28 cellular contexts compared by ENCODE assay signal in genomic region chr15:74137544-74137920, GRCh38. TPM values are rescaled to one million over a fixed set of nuclear protein-coding genes. Genes with fewer than 3 reads are reported as not detected.
DNase-seq lines count a peak whose midpoint lies in the region; ATAC-seq and TF ChIP-seq lines count a peak whose summit lies in the region.
"Had no signal": no experiment of that assay in that cellular context is flagged by ENCODE, and none has a peak within 500 bp of the region (broad histone marks: within the 10 kb centered on the region; RNA-seq: fewer than 3 reads in every experiment).

No MANE protein-coding gene starts in this region.

- no peaks in the 10 kb centered on the region for H3K79me1 ChIP-seq in mesendoderm (ENCODE audit: low read length)

- peaks cover 50 to 76% of the 10 kb centered on the region in 2 donors for H3K27me3 Mint-ChIP-seq in T-cell
- H3K27me3 Mint-ChIP-seq in activated T-helper 1 cell treated with anti-CD3 and anti-CD28 coated beads, Interleukin-12 subunit alpha, Interleukin-12 subunit beta, Interleukin-2, Interleukin-4 antibody, amounts not matched to agents 30 ng/mL and 10 ng/mL and 1 ng/mL, durations not matched to agents 14 hours and 24 hours and 36 hours (ENCODE audit: insufficient read depth) = peaks cover 61% of the 10 kb centered on the region

- intact Hi-C loops in heart right ventricle (cut with DNase I) (loop anchor here in 4 of 10 donors (1.0 to 10.0 kb wide), 6 partner anchors 35 to 107 kb away; partner anchors contain the start of gene ISLR (in 2 of the 4)), Right ventricle myocardium superior (cut with DNase I) (no loop called here), upper lobe of right lung (cut with DNase I) (no loop called here)
- intact Hi-C loops in activated T-helper 1 cell treated with anti-CD3 and anti-CD28 coated beads, Interleukin-12 subunit alpha, Interleukin-12 subunit beta, Interleukin-2, Interleukin-4 antibody, amounts not matched to agents 30 ng/mL and 10 ng/mL and 1 ng/mL, durations not matched to agents 14 hours and 24 hours and 36 hours (cut with micrococcal nuclease) = no loop called here

- DNase-seq in heart right ventricle (peak in 1 of 2 donors; percentile 13), Right ventricle myocardium superior (no peak), T-cell (no peak), mesendoderm (no peak), caudate nucleus (lab: John Stamatoyannopoulos, UW) (no peak), upper lobe of right lung (no peak)
- DNase-seq in activated T-helper 1 cell treated with anti-CD3 and anti-CD28 coated beads, Interleukin-12 subunit alpha, Interleukin-12 subunit beta, Interleukin-2, Interleukin-4 antibody, amounts not matched to agents 30 ng/mL and 10 ng/mL and 1 ng/mL, durations not matched to agents 14 hours and 24 hours and 36 hours (ENCODE audit: low spot score) = no peak
- DNase-seq: activated CD4-positive, alpha-beta T cell treated with anti-CD3 and anti-CD28 coated beads for 48 hours; activated naive CD8-positive, alpha-beta T cell treated with anti-CD3 and anti-CD28 coated beads for 36 hours; BE2C; effector CD8-positive, alpha-beta T cell; foreskin keratinocyte; H7; Kasumi-1; left ventricle myocardium superior; MV-4-11; NCI-H146; NCI-H2171; NCI-H510A treated with DMSO at 0.1 percent for 48 hours; NK-92 treated with Interleukin-12 subunit alpha and Interleukin-12 subunit beta, amount 100 ng/mL, for 24 hours; occipital lobe; T-helper 2 cell had no signal

- ATAC-seq in heart right ventricle (no peak), Right ventricle myocardium superior (ENCODE audit: poor library complexity) (no peak), T-cell (replicated peaks in 1 of 4) (no peak), upper lobe of right lung (no peak)
- ATAC-seq: foreskin keratinocyte, Panc1 had no signal

- no peak overlapping the region for H3K27ac Mint-ChIP-seq in T-cell
- no peak overlapping the region for H3K27ac Mint-ChIP-seq in activated T-helper 1 cell treated with anti-CD3 and anti-CD28 coated beads, Interleukin-12 subunit alpha, Interleukin-12 subunit beta, Interleukin-2, Interleukin-4 antibody, amounts not matched to agents 30 ng/mL and 10 ng/mL and 1 ng/mL, durations not matched to agents 14 hours and 24 hours and 36 hours
- H3K27ac Mint-ChIP-seq: activated naive CD8-positive, alpha-beta T cell treated with anti-CD3 and anti-CD28 coated beads for 36 hours had no signal

- H3K36me3 ChIP-seq in heart right ventricle (peaks cover 0 to 13% (median 0%) of the 10 kb centered on the region in 9 donors), mesendoderm (ENCODE audit: control insufficient read depth, insufficient read depth, low read length) (no peaks in the 10 kb centered on the region), skeletal muscle tissue (ENCODE audit: control insufficient read depth in 3 of 3, insufficient read depth in 3 of 3, low read length in 3 of 3) (no peaks in the 10 kb centered on the region), upper lobe of right lung (no peaks in the 10 kb centered on the region)
- H3K36me3 ChIP-seq: BE2C had no signal

- H3K9me3 Mint-ChIP-seq in T-cell = no peaks in the 10 kb centered on the region
- no peaks in the 10 kb centered on the region for H3K9me3 Mint-ChIP-seq in activated T-helper 1 cell treated with anti-CD3 and anti-CD28 coated beads, Interleukin-12 subunit alpha, Interleukin-12 subunit beta, Interleukin-2, Interleukin-4 antibody, amounts not matched to agents 30 ng/mL and 10 ng/mL and 1 ng/mL, durations not matched to agents 14 hours and 24 hours and 36 hours
- H3K9me3 Mint-ChIP-seq: activated naive CD8-positive, alpha-beta T cell treated with anti-CD3 and anti-CD28 coated beads for 36 hours had no signal

- peaks cover 17 to 27% (median 23%) of the 10 kb centered on the region in 3 donors for H3K4me1 Mint-ChIP-seq in T-cell
- peaks cover 10% of the 10 kb centered on the region for H3K4me1 Mint-ChIP-seq in activated T-helper 1 cell treated with anti-CD3 and anti-CD28 coated beads, Interleukin-12 subunit alpha, Interleukin-12 subunit beta, Interleukin-2, Interleukin-4 antibody, amounts not matched to agents 30 ng/mL and 10 ng/mL and 1 ng/mL, durations not matched to agents 14 hours and 24 hours and 36 hours (ENCODE audit: low read depth)

- no peak overlapping the region for H2BK15ac ChIP-seq in mesendoderm (replicated peaks; ENCODE audit: low read depth)

- no peak overlapping the region for H3K18ac ChIP-seq in mesendoderm (ENCODE audit: low read length)

- H3K9me3 ChIP-seq in heart right ventricle = peaks cover 0 to 4% (median 0%) of the 10 kb centered on the region in 11 donors
- no peaks in the 10 kb centered on the region for H3K9me3 ChIP-seq in skeletal muscle tissue (ENCODE audit: control insufficient read depth in 3 of 3, low read length in 3 of 3)
- no peaks in the 10 kb centered on the region for H3K9me3 ChIP-seq in upper lobe of right lung
- H3K9me3 ChIP-seq: BE2C had no signal

- CTCF ChIA-PET in T-cell (lab: Charles Lee) = no interaction called here

- H2BK5ac ChIP-seq in mesendoderm (ENCODE audit: low read length) = no peak overlapping the region

- peak overlapping the region in 2 of 3 donors; percentile 7 to 79 for H3K4me3 Mint-ChIP-seq in T-cell
- no peak overlapping the region for H3K4me3 Mint-ChIP-seq in activated T-helper 1 cell treated with anti-CD3 and anti-CD28 coated beads, Interleukin-12 subunit alpha, Interleukin-12 subunit beta, Interleukin-2, Interleukin-4 antibody, amounts not matched to agents 30 ng/mL and 10 ng/mL and 1 ng/mL, durations not matched to agents 14 hours and 24 hours and 36 hours

- no peak overlapping the region for H3K4ac ChIP-seq in mesendoderm (ENCODE audit: low read depth, low read length)

- H3K36me3 Mint-ChIP-seq in T-cell = no peaks in the 10 kb centered on the region
- no peaks in the 10 kb centered on the region for H3K36me3 Mint-ChIP-seq in activated T-helper 1 cell treated with anti-CD3 and anti-CD28 coated beads, Interleukin-12 subunit alpha, Interleukin-12 subunit beta, Interleukin-2, Interleukin-4 antibody, amounts not matched to agents 30 ng/mL and 10 ng/mL and 1 ng/mL, durations not matched to agents 14 hours and 24 hours and 36 hours (ENCODE audit: low read depth)
- H3K36me3 Mint-ChIP-seq: activated naive CD8-positive, alpha-beta T cell treated with anti-CD3 and anti-CD28 coated beads for 36 hours had no signal

- no peak overlapping the region for H2AK5ac ChIP-seq in mesendoderm (ENCODE audit: low read length)

- 44 to 62% methylated on average over 2 of the region's 2 CpGs for WGBS in heart right ventricle, 2 donors
- WGBS in mesendoderm (ENCODE audit: extremely low coverage, insufficient coverage, low lambda C conversion rate) = no CpG with 5 or more reads among the region's 2 CpGs

- H4K5ac ChIP-seq in mesendoderm (ENCODE audit: low read length) = no peak overlapping the region

- H2BK120ac ChIP-seq in mesendoderm (ENCODE audit: low read depth, low read length) = no peak overlapping the region

- H3K9ac ChIP-seq in mesendoderm (ENCODE audit: low read length) (no peak overlapping the region), skeletal muscle tissue (ENCODE audit: low read depth in 1 of 3, low read length in 3 of 3) (no peak overlapping the region)

- peak overlapping the region; percentile 85 for H3K56ac ChIP-seq in mesendoderm (ENCODE audit: low read length)

- peak overlapping the region in 2 of 10 donors; percentile 58 for H3K4me3 ChIP-seq in heart right ventricle
- H3K4me3 ChIP-seq in mesendoderm (ENCODE audit: low read length) = no peak overlapping the region
- H3K4me3 ChIP-seq in skeletal muscle tissue (ENCODE audit: low read length in 3 of 3) = peak overlapping the region in 1 of 3 donors; percentile 43
- H3K4me3 ChIP-seq in upper lobe of right lung = no peak overlapping the region
- H3K4me3 ChIP-seq: SJSA1 had no signal

- no peaks in the 10 kb centered on the region for H3K79me2 ChIP-seq in mesendoderm (ENCODE audit: control insufficient read depth, insufficient read depth, low read length)

- H3K27me3 ChIP-seq in heart right ventricle = peaks cover 0 to 72% (median 31%) of the 10 kb centered on the region in 7 donors
- peaks cover 28% of the 10 kb centered on the region for H3K27me3 ChIP-seq in mesendoderm (ENCODE audit: insufficient read depth, low read length, poor library complexity)
- H3K27me3 ChIP-seq in skeletal muscle tissue (ENCODE audit: control insufficient read depth in 3 of 3, insufficient read depth in 3 of 3, low read length in 3 of 3) = peaks cover 33 to 53% (median 47%) of the 10 kb centered on the region in 3 donors
- peaks cover 69% of the 10 kb centered on the region for H3K27me3 ChIP-seq in upper lobe of right lung
- H3K27me3 ChIP-seq: BE2C had no signal

- H3K27ac ChIP-seq in heart right ventricle = peak overlapping the region in 7 of 10 donors; percentile 77 to 91 (median 86)
- no peak overlapping the region for H3K27ac ChIP-seq in mesendoderm (ENCODE audit: low read depth, low read length)
- peak overlapping the region; percentile 15 for H3K27ac ChIP-seq in skeletal muscle tissue (ENCODE audit: low read depth, low read length)
- no peak overlapping the region for H3K27ac ChIP-seq in caudate nucleus (ENCODE audit: low read depth, low read length)
- H3K27ac ChIP-seq in upper lobe of right lung = no peak overlapping the region
- H3K27ac ChIP-seq: foreskin keratinocyte, SJSA1 had no signal

- H4K8ac ChIP-seq in mesendoderm (ENCODE audit: low read depth, low read length) = no peak overlapping the region

- TF ChIP-seq CTCF in heart right ventricle (IDR thresholded peaks at IDR 0.05) (no peak), upper lobe of right lung (IDR thresholded peaks at IDR 0.05) (no peak)

- H3K4me1 ChIP-seq in heart right ventricle (peaks cover 10 to 46% (median 37%) of the 10 kb centered on the region in 9 donors), mesendoderm (ENCODE audit: control insufficient read depth, low read depth, low read length) (peaks cover 5% of the 10 kb centered on the region), skeletal muscle tissue (ENCODE audit: control insufficient read depth in 3 of 3, insufficient read depth in 3 of 3, low read length in 3 of 3) (peaks cover 13 to 31% (median 28%) of the 10 kb centered on the region in 3 donors), upper lobe of right lung (no peaks in the 10 kb centered on the region)
- H3K4me1 ChIP-seq: foreskin keratinocyte had no signal

- no peak overlapping the region for H3K4me2 ChIP-seq in mesendoderm (ENCODE audit: low read length)

- no peak overlapping the region for H3K23ac ChIP-seq in mesendoderm (ENCODE audit: low read length)

- POLR2A ChIA-PET in T-cell (lab: Charles Lee) = interaction anchor here in 1 of 2 donors (0.6 kb wide), 1 partner anchor 174 kb away, joined by 5 read pairs; no protein-coding TSS in a partner anchor

RNA-seq across cellular contexts. Expression of gene ISLR2, which starts 7.1 kb away (rescaled TPM):
- 1 to 10 TPM; 1.2 to 8.7 (median 2.2) TPM for total RNA-seq in heart right ventricle
- polyA plus RNA-seq in heart right ventricle = 1 to 10 TPM; 3.9 to 5.6 TPM
- total RNA-seq in Right ventricle myocardium superior = 2.7 TPM
- under 1 TPM in 1 of 5 donors, not detected in 4; 0.06 TPM for total RNA-seq in T-cell
- 0.28 TPM for polyA plus RNA-seq in mesendoderm (2013, experiment 1 of 2)
- polyA plus RNA-seq in mesendoderm (2013, experiment 2 of 2) = 0.21 TPM
- 2.1 TPM for total RNA-seq in skeletal muscle tissue
- total RNA-seq in activated T-helper 1 cell treated with anti-CD3 and anti-CD28 coated beads, Interleukin-12 subunit alpha, Interleukin-12 subunit beta, Interleukin-2, Interleukin-4 antibody, amounts not matched to agents 30 ng/mL and 10 ng/mL and 1 ng/mL, durations not matched to agents 14 hours and 24 hours and 36 hours = not detected in 2 replicates
- 4.0 TPM for total RNA-seq in upper lobe of right lung
- total RNA-seq: activated naive CD8-positive, alpha-beta T cell treated with anti-CD3 and anti-CD28 coated beads for 36 hours; foreskin keratinocyte; renal cortical epithelial cell; SJSA1 had no signal
- polyA plus RNA-seq: foreskin keratinocyte had no signal

RNA-seq across cellular contexts. Expression of gene ISLR, which starts 36.0 kb away (rescaled TPM):
- total RNA-seq in heart right ventricle = 10 to 100 TPM in 9 of 10 donors, 1 to 10 TPM in 1; 9.1 to 19.7 (median 14.1) TPM
- polyA plus RNA-seq in heart right ventricle = 10 to 100 TPM in 1 of 2 donors, 1 to 10 TPM in 1; 8.8 to 12.2 TPM
- total RNA-seq in Right ventricle myocardium superior = 11.6 TPM
- total RNA-seq in T-cell = under 1 TPM in 1 of 5 donors, not detected in 4; 0.12 TPM
- 1.2 TPM for polyA plus RNA-seq in mesendoderm (2013, experiment 1 of 2)
- 0.84 TPM for polyA plus RNA-seq in mesendoderm (2013, experiment 2 of 2)
- total RNA-seq in skeletal muscle tissue = 85.6 TPM
- total RNA-seq in activated T-helper 1 cell treated with anti-CD3 and anti-CD28 coated beads, Interleukin-12 subunit alpha, Interleukin-12 subunit beta, Interleukin-2, Interleukin-4 antibody, amounts not matched to agents 30 ng/mL and 10 ng/mL and 1 ng/mL, durations not matched to agents 14 hours and 24 hours and 36 hours = not detected in 2 replicates
- 40.6 TPM for total RNA-seq in upper lobe of right lung
- total RNA-seq: activated naive CD8-positive, alpha-beta T cell treated with anti-CD3 and anti-CD28 coated beads for 36 hours; foreskin keratinocyte; SJSA1 had no signal
- polyA plus RNA-seq: foreskin keratinocyte had no signal

RNA-seq across cellular contexts. Expression of gene GOLGA6A, which starts 55.2 kb away (rescaled TPM):
- total RNA-seq in heart right ventricle (not detected), Right ventricle myocardium superior (not detected), T-cell (under 1 TPM in 3 of 5 donors, not detected in 2; 0.13 to 0.50 (median 0.37) TPM), skeletal muscle tissue (1.0 TPM), upper lobe of right lung (not detected)
- polyA plus RNA-seq in heart right ventricle = not detected
- 0.20 TPM for polyA plus RNA-seq in mesendoderm (2013, experiment 1 of 2)
- 0.45 TPM for polyA plus RNA-seq in mesendoderm (2013, experiment 2 of 2)
- not detected in 2 replicates for total RNA-seq in activated T-helper 1 cell treated with anti-CD3 and anti-CD28 coated beads, Interleukin-12 subunit alpha, Interleukin-12 subunit beta, Interleukin-2, Interleukin-4 antibody, amounts not matched to agents 30 ng/mL and 10 ng/mL and 1 ng/mL, durations not matched to agents 14 hours and 24 hours and 36 hours
- total RNA-seq: A673; activated naive CD8-positive, alpha-beta T cell treated with anti-CD3 and anti-CD28 coated beads for 36 hours; foreskin keratinocyte; left ventricle myocardium superior; occipital lobe; SJSA1; ureter had no signal
- polyA plus RNA-seq: foreskin keratinocyte had no signal

Comparison
In these comparisons a context has a peak if more than half of its experiments do, and no peak if none do; other contexts are left out.
1. H3K27ac ChIP-seq: peak in heart right ventricle (7 of 10) and skeletal muscle tissue (single experiment); none in mesendoderm (single experiment), caudate nucleus (single experiment) and upper lobe of right lung (single experiment).
2. RNA of gene ISLR, which starts 36.0 kb away (total RNA-seq): 85.6 TPM in skeletal muscle tissue (single experiment), 40.6 TPM in upper lobe of right lung (single experiment), 9.1 to 19.7 TPM in heart right ventricle and 11.6 TPM in Right ventricle myocardium superior (single experiment); 0.12 TPM in T-cell and not detected in activated T-helper 1 cell treated with anti-CD3 and anti-CD28 coated beads, Interleukin-12 subunit alpha, Interleukin-12 subunit beta, Interleukin-2, Interleukin-4 antibody, amounts not matched to agents 30 ng/mL and 10 ng/mL and 1 ng/mL, durations not matched to agents 14 hours and 24 hours and 36 hours; every median in the first group is over 4 times any median in the second.